Comparison of ENCODE assay signal across 28 cellular contexts in genomic region chr4:159417006-159417405, GRCh38.
"Had no signal": no experiment of that assay in that cellular context is flagged by ENCODE, and none has a peak within 500 bp of the region (broad histone marks: within the 10 kb centered on the region; RNA-seq: fewer than 3 reads in every experiment).

No MANE protein-coding gene starts in this region.

- H3K4me3 ChIP-seq: cardiac muscle cell, K562, Peyer's patch, SK-N-MC had no signal

- H3K9me3 ChIP-seq: Peyer's patch had no signal

- H3K4me1 ChIP-seq: Peyer's patch had no signal

- H3K4me1 Mint-ChIP-seq: activated naive CD4-positive, alpha-beta T cell treated with anti-CD3 and anti-CD28 coated beads, Interleukin-2, amount 50 U/mL, for 24 hours; T-cell had no signal

- H3K27me3 Mint-ChIP-seq: brain had no signal

- DNase-seq: activated CD4-positive, alpha-beta T cell treated with anti-CD3 and anti-CD28 coated beads for 48 hours; activated CD4-positive, alpha-beta T cell treated with anti-CD3 and anti-CD28 coated beads, Interleukin-2, amount 50 U/mL, for 4 hours; activated CD4-positive, CD25-positive, alpha-beta regulatory T cell treated with anti-CD3 and anti-CD28 coated beads, Interleukin-2, amount 50 U/mL, for 72 hours; activated CD8-positive, alpha-beta memory T cell treated with anti-CD3 and anti-CD28 coated beads, Interleukin-2, amount 50 U/mL, for 48 hours; activated CD8-positive, alpha-beta T cell treated with anti-CD3 and anti-CD28 coated beads, Interleukin-2, amount 10 ng/mL, durations not matched to agents 7 days and 5 days; activated T-cell treated with anti-CD3 and anti-CD28 coated beads, Interleukin-2, amount 50 U/mL, for 1 hour; aorta; Kasumi-1; NCI-H1092 treated with DMSO at 0.1 percent for 48 hours; NCI-H1417 treated with DMSO at 0.1 percent for 48 hours; NCI-H1694; NCI-H2029; NCI-H2107; NCI-H2171 treated with DMSO at 0.1 percent for 48 hours; NCI-H226; NCI-H510A; NCI-H526 treated with DMSO at 0.1 percent for 48 hours; NCI-H82; OCI-M1; Peyer's patch; SHP77 treated with DMSO at 0.1 percent for 48 hours; T-cell; T-helper 2 cell had no signal

- H3K27me3 ChIP-seq: cardiac muscle cell, Peyer's patch had no signal

- H3K36me3 ChIP-seq: cardiac muscle cell, Peyer's patch had no signal

- H3K27ac ChIP-seq: cardiac muscle cell, Peyer's patch, SK-N-MC had no signal

- ATAC-seq: activated CD8-positive, alpha-beta T cell treated with anti-CD3 and anti-CD28 coated beads, Interleukin-2, amount 10 ng/mL, durations not matched to agents 7 days and 5 days; K562; T-cell had no signal

- FAIRE-seq: K562 had no signal

- H3K4me3 Mint-ChIP-seq: activated CD8-positive, alpha-beta T cell treated with anti-CD3 and anti-CD28 coated beads, Interleukin-2, amount 10 ng/mL, durations not matched to agents 7 days and 5 days; activated naive CD4-positive, alpha-beta T cell treated with anti-CD3 and anti-CD28 coated beads, Interleukin-2, amount 50 U/mL, for 24 hours; brain; T-cell had no signal

- H3K27ac Mint-ChIP-seq: activated CD8-positive, alpha-beta T cell treated with anti-CD3 and anti-CD28 coated beads, Interleukin-2, amount 10 ng/mL, durations not matched to agents 7 days and 5 days; activated naive CD4-positive, alpha-beta T cell treated with anti-CD3 and anti-CD28 coated beads, Interleukin-2, amount 50 U/mL, for 24 hours; brain; T-cell had no signal

- H3K9me3 Mint-ChIP-seq: activated naive CD4-positive, alpha-beta T cell treated with anti-CD3 and anti-CD28 coated beads, Interleukin-2, amount 50 U/mL, for 24 hours had no signal

- H3K36me3 Mint-ChIP-seq: activated naive CD4-positive, alpha-beta T cell treated with anti-CD3 and anti-CD28 coated beads, Interleukin-2, amount 50 U/mL, for 24 hours; brain; T-cell had no signal
